1 cellular context compared by ENCODE assay signal in the genomic region with DNA sequence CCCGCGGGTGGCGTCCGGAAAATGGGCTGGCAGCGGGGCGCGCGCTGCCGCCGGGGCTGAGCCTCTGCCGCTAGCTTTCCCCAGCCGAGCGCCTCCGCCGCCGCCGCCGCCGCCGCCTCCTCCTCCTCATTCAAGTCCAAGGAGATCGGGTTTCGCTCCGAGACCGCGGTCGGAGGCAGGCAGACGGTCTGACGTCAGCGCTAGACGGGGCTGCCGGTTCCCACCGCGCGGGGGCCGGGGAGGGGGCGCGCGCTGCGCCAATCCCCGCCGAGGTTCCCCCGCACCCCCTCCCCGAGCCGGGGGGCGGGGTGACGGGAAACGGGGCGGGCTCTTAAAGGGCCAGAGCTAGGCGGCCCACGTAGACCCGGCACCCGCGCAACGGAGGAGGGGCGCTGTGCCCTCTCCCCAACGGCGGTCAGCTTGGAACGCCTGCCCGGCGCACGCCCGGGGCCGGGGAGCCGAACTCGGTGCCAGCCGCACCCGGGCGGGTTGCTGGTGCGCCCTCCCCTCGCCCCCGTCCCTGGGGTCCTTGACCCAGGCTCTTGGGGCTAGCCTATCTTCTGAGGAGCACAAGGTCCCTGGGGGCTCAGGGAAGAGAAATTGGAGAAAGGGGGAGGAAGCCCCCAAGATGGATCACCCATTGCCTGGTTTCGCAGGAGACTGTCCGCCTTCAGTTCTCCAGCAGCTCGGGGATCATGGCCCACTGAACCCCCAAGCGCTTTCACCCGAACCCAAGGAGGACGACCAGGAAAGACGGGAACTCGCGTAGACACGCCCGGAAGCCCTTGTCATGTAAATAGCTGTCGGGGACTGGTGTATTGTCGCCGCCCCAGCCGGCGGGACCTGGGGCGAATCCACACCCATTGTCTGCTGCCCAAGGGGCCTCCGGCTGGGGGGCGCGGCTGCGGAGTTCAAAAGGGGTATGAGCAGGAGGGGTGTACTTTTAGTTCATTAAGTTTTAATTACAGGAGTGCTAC.
TF ChIP-seq lines count a peak whose summit lies in the region.

A gene with protein sequence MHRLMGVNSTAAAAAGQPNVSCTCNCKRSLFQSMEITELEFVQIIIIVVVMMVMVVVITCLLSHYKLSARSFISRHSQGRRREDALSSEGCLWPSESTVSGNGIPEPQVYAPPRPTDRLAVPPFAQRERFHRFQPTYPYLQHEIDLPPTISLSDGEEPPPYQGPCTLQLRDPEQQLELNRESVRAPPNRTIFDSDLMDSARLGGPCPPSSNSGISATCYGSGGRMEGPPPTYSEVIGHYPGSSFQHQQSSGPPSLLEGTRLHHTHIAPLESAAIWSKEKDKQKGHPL (minus strand): TSS at position 193 of the 977 bp plus-strand sequence. CDS start 433 bp downstream, outside the sequence.

TF ChIP-seq in HEK293, 187 proteins besides CTCF, POLR2A, EP300 and RAD21 (continued from another document and continues in another):
- TF ChIP-seq, protein P1, sequence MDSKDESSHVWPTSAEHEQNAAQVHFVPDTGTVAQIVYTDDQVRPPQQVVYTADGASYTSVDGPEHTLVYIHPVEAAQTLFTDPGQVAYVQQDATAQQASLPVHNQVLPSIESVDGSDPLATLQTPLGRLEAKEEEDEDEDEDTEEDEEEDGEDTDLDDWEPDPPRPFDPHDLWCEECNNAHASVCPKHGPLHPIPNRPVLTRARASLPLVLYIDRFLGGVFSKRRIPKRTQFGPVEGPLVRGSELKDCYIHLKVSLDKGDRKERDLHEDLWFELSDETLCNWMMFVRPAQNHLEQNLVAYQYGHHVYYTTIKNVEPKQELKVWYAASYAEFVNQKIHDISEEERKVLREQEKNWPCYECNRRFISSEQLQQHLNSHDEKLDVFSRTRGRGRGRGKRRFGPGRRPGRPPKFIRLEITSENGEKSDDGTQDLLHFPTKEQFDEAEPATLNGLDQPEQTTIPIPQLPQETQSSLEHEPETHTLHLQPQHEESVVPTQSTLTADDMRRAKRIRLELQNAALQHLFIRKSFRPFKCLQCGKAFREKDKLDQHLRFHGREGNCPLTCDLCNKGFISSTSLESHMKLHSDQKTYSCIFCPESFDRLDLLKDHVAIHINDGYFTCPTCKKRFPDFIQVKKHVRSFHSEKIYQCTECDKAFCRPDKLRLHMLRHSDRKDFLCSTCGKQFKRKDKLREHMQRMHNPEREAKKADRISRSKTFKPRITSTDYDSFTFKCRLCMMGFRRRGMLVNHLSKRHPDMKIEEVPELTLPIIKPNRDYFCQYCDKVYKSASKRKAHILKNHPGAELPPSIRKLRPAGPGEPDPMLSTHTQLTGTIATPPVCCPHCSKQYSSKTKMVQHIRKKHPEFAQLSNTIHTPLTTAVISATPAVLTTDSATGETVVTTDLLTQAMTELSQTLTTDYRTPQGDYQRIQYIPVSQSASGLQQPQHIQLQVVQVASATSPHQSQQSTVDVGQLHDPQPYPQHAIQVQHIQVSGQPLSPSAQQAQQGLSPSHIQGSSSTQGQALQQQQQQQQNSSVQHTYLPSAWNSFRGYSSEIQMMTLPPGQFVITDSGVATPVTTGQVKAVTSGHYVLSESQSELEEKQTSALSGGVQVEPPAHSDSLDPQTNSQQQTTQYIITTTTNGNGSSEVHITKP (tag by site-specific recombination; IDR thresholded peaks at IDR 0.05) = peak; percentile 72
- TF ChIP-seq FEZF1 (tag by site-specific recombination; IDR thresholded peaks at IDR 0.05) = no peak
- TF ChIP-seq MYNN (tag by site-specific recombination; IDR thresholded peaks at IDR 0.05; ENCODE audit: borderline replicate concordance) = no peak
- TF ChIP-seq, protein P2, sequence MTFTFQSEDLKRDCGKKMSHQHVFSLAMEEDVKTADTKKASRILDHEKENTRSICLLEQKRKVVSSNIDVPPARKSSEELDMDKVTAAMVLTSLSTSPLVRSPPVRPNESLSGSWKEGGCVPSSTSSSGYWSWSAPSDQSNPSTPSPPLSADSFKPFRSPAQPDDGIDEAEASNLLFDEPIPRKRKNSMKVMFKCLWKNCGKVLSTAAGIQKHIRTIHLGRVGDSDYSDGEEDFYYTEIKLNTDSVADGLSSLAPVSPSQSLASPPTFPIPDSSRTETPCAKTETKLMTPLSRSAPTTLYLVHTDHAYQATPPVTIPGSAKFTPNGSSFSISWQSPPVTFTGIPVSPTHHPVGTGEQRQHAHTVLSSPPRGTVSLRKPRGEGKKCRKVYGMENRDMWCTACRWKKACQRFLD (tag by site-specific recombination; IDR thresholded peaks at IDR 0.05) = no peak
- no peak for TF ChIP-seq ZNF670 (tag by site-specific recombination; IDR thresholded peaks at IDR 0.05; ENCODE audit: low read depth)
- TF ChIP-seq GFI1B (tag by site-specific recombination; IDR thresholded peaks at IDR 0.05) = no peak
- no peak; the same call in 1 of the 2 replicates for TF ChIP-seq ZNF600 (tag by site-specific recombination; IDR thresholded peaks at IDR 0.05)
- TF ChIP-seq KLF16 (tag by site-specific recombination; IDR thresholded peaks at IDR 0.05) = peak; percentile 60; the same call in 1 of the 2 replicates
- TF ChIP-seq ZNF354C (tag by site-specific recombination; IDR thresholded peaks at IDR 0.05; ENCODE audit: borderline replicate concordance, low read depth) = no peak
- TF ChIP-seq ZNF138 (tag by site-specific recombination; IDR thresholded peaks at IDR 0.05; ENCODE audit: borderline replicate concordance) = no peak
- TF ChIP-seq ZNF16 (tag by site-specific recombination; IDR thresholded peaks at IDR 0.05; ENCODE audit: low read depth) = no peak
- peak; percentile 64 for TF ChIP-seq OSR2 (tag by site-specific recombination; IDR thresholded peaks at IDR 0.05)
- TF ChIP-seq YY2 (tag by site-specific recombination; IDR thresholded peaks at IDR 0.05) = no peak
- TF ChIP-seq, protein P3, sequence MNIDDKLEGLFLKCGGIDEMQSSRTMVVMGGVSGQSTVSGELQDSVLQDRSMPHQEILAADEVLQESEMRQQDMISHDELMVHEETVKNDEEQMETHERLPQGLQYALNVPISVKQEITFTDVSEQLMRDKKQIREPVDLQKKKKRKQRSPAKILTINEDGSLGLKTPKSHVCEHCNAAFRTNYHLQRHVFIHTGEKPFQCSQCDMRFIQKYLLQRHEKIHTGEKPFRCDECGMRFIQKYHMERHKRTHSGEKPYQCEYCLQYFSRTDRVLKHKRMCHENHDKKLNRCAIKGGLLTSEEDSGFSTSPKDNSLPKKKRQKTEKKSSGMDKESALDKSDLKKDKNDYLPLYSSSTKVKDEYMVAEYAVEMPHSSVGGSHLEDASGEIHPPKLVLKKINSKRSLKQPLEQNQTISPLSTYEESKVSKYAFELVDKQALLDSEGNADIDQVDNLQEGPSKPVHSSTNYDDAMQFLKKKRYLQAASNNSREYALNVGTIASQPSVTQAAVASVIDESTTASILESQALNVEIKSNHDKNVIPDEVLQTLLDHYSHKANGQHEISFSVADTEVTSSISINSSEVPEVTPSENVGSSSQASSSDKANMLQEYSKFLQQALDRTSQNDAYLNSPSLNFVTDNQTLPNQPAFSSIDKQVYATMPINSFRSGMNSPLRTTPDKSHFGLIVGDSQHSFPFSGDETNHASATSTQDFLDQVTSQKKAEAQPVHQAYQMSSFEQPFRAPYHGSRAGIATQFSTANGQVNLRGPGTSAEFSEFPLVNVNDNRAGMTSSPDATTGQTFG (tag by site-specific recombination; IDR thresholded peaks at IDR 0.05; ENCODE audit: borderline replicate concordance) = no peak
- no peak for TF ChIP-seq ZNF510 (tag by site-specific recombination; IDR thresholded peaks at IDR 0.05; ENCODE audit: insufficient replicate concordance)
- TF ChIP-seq ZNF324 (tag by site-specific recombination; IDR thresholded peaks at IDR 0.05) = peak; percentile 26; the same call in 1 of the 2 replicates
- TF ChIP-seq ZNF302 (tag by site-specific recombination; IDR thresholded peaks at IDR 0.05; ENCODE audit: low read depth) = no peak
- TF ChIP-seq ZNF501 (tag by site-specific recombination; IDR thresholded peaks at IDR 0.05) = no peak
- TF ChIP-seq, protein P4, sequence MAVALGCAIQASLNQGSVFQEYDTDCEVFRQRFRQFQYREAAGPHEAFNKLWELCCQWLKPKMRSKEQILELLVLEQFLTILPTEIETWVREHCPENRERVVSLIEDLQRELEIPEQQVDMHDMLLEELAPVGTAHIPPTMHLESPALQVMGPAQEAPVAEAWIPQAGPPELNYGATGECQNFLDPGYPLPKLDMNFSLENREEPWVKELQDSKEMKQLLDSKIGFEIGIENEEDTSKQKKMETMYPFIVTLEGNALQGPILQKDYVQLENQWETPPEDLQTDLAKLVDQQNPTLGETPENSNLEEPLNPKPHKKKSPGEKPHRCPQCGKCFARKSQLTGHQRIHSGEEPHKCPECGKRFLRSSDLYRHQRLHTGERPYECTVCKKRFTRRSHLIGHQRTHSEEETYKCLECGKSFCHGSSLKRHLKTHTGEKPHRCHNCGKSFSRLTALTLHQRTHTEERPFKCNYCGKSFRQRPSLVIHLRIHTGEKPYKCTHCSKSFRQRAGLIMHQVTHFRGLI (tag by site-specific recombination; IDR thresholded peaks at IDR 0.05) = no peak
- no peak for TF ChIP-seq RBAK (tag by site-specific recombination; IDR thresholded peaks at IDR 0.05)
- no peak for TF ChIP-seq TCF7L2 (IDR thresholded peaks at IDR 0.05; ENCODE audit: borderline replicate concordance, low read depth, low read length)
- TF ChIP-seq, protein P5, sequence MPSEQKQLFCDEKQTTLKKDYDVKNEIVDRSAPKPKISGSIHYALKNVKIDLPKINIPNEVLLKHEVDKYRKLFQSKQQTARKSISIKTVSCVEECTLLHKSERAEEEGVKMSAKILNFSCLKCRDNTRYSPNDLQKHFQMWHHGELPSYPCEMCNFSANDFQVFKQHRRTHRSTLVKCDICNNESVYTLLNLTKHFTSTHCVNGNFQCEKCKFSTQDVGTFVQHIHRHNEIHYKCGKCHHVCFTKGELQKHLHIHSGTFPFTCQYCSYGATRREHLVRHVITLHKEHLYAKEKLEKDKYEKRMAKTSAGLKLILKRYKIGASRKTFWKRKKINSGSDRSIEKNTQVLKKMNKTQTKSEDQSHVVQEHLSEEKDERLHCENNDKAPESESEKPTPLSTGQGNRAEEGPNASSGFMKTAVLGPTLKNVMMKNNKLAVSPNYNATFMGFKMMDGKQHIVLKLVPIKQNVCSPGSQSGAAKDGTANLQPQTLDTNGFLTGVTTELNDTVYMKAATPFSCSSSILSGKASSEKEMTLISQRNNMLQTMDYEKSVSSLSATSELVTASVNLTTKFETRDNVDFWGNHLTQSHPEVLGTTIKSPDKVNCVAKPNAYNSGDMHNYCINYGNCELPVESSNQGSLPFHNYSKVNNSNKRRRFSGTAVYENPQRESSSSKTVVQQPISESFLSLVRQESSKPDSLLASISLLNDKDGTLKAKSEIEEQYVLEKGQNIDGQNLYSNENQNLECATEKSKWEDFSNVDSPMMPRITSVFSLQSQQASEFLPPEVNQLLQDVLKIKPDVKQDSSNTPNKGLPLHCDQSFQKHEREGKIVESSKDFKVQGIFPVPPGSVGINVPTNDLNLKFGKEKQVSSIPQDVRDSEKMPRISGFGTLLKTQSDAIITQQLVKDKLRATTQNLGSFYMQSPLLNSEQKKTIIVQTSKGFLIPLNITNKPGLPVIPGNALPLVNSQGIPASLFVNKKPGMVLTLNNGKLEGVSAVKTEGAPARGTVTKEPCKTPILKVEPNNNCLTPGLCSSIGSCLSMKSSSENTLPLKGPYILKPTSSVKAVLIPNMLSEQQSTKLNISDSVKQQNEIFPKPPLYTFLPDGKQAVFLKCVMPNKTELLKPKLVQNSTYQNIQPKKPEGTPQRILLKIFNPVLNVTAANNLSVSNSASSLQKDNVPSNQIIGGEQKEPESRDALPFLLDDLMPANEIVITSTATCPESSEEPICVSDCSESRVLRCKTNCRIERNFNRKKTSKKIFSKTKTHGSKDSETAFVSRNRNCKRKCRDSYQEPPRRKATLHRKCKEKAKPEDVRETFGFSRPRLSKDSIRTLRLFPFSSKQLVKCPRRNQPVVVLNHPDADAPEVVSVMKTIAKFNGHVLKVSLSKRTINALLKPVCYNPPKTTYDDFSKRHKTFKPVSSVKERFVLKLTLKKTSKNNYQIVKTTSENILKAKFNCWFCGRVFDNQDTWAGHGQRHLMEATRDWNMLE (tag by site-specific recombination; conservative IDR thresholded peaks at IDR 0.05; ENCODE audit: low read depth) = no peak
- TF ChIP-seq ZNF23 (tag by site-specific recombination; IDR thresholded peaks at IDR 0.05; ENCODE audit: borderline replicate concordance) = no peak
- TF ChIP-seq ZNF548 (tag by site-specific recombination; IDR thresholded peaks at IDR 0.05) = no peak
- no peak for TF ChIP-seq MEIS1 (CRISPR knock-in tag; IDR thresholded peaks at IDR 0.05; ENCODE audit: borderline replicate concordance)
- TF ChIP-seq WT1 (tag by site-specific recombination; IDR thresholded peaks at IDR 0.05) = peak; percentile 56; the same call in 1 of the 2 replicates
- TF ChIP-seq ZNF146 (tag by site-specific recombination; IDR thresholded peaks at IDR 0.05) = no peak
- no peak for TF ChIP-seq GLI4 (tag by site-specific recombination; IDR thresholded peaks at IDR 0.05)
- TF ChIP-seq, protein P6, sequence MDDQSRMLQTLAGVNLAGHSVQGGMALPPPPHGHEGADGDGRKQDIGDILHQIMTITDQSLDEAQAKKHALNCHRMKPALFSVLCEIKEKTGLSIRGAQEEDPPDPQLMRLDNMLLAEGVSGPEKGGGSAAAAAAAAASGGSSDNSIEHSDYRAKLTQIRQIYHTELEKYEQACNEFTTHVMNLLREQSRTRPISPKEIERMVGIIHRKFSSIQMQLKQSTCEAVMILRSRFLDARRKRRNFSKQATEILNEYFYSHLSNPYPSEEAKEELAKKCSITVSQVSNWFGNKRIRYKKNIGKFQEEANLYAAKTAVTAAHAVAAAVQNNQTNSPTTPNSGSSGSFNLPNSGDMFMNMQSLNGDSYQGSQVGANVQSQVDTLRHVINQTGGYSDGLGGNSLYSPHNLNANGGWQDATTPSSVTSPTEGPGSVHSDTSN (CRISPR knock-in tag; IDR thresholded peaks at IDR 0.05) = peak; percentile 73; the same call in 1 of the 2 replicates
- TF ChIP-seq, protein P7, sequence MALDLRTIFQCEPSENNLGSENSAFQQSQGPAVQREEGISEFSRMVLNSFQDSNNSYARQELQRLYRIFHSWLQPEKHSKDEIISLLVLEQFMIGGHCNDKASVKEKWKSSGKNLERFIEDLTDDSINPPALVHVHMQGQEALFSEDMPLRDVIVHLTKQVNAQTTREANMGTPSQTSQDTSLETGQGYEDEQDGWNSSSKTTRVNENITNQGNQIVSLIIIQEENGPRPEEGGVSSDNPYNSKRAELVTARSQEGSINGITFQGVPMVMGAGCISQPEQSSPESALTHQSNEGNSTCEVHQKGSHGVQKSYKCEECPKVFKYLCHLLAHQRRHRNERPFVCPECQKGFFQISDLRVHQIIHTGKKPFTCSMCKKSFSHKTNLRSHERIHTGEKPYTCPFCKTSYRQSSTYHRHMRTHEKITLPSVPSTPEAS (tag by site-specific recombination; IDR thresholded peaks at IDR 0.05) = no peak
- TF ChIP-seq ZNF549 (tag by site-specific recombination; IDR thresholded peaks at IDR 0.05) = no peak
- TF ChIP-seq, protein P8, sequence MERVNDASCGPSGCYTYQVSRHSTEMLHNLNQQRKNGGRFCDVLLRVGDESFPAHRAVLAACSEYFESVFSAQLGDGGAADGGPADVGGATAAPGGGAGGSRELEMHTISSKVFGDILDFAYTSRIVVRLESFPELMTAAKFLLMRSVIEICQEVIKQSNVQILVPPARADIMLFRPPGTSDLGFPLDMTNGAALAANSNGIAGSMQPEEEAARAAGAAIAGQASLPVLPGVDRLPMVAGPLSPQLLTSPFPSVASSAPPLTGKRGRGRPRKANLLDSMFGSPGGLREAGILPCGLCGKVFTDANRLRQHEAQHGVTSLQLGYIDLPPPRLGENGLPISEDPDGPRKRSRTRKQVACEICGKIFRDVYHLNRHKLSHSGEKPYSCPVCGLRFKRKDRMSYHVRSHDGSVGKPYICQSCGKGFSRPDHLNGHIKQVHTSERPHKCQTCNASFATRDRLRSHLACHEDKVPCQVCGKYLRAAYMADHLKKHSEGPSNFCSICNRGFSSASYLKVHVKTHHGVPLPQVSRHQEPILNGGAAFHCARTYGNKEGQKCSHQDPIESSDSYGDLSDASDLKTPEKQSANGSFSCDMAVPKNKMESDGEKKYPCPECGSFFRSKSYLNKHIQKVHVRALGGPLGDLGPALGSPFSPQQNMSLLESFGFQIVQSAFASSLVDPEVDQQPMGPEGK (tag by site-specific recombination; IDR thresholded peaks at IDR 0.05) = peak; percentile 98
- no peak for TF ChIP-seq ZNF426 (tag by site-specific recombination; IDR thresholded peaks at IDR 0.05)
